In genomic region chr5:10856071-10856470, GRCh38 we compare ENCODE assay signal across 20 cellular contexts.
"Had no signal": no experiment of that assay in that cellular context is flagged by ENCODE, and none has a peak within 500 bp of the region (broad histone marks: within the 10 kb centered on the region; RNA-seq: fewer than 3 reads in every experiment).

No MANE protein-coding gene starts in this region.

- H3K4me3 ChIP-seq: colonic mucosa, gastroesophageal sphincter, tibial artery had no signal

- H3K27ac ChIP-seq: colonic mucosa, gastroesophageal sphincter, left ventricle myocardium inferior, tibial artery had no signal

- H3K9me3 Mint-ChIP-seq: activated CD4-positive, alpha-beta T cell treated with anti-CD3 and anti-CD28 coated beads, Interleukin-2, amount 10 ng/mL, durations not matched to agents 24 days and 14 days; activated CD8-positive, alpha-beta T cell treated with anti-CD3 and anti-CD28 coated beads for 36 hours; activated naive CD4-positive, alpha-beta T cell treated with anti-CD3 and anti-CD28 coated beads, Interleukin-2, amount 10 ng/mL, durations not matched to agents 7 days and 5 days; activated naive CD8-positive, alpha-beta T cell treated with anti-CD3 and anti-CD28 coated beads, Interleukin-2, amount 50 U/mL, for 24 hours; activated T-helper 2 cell treated with anti-CD3 and anti-CD28 coated beads, Interferon-gamma antibody, Interleukin-2, Interleukin-4, amounts not matched to agents 10 μg/mL and 5 μg/mL and 100 μg/mL, durations not matched to agents 14 hours and 24 hours and 36 hours; central memory CD8-positive, alpha-beta T cell; immature natural killer cell; natural killer cell had no signal

- H3K4me1 Mint-ChIP-seq: activated CD4-positive, alpha-beta T cell treated with anti-CD3 and anti-CD28 coated beads, Interleukin-2, amount 10 ng/mL, durations not matched to agents 24 days and 14 days; activated naive CD4-positive, alpha-beta T cell treated with anti-CD3 and anti-CD28 coated beads, Interleukin-2, amount 10 ng/mL, durations not matched to agents 7 days and 5 days; activated naive CD8-positive, alpha-beta T cell treated with anti-CD3 and anti-CD28 coated beads, Interleukin-2, amount 50 U/mL, for 24 hours; central memory CD8-positive, alpha-beta T cell had no signal

- H3K4me3 Mint-ChIP-seq: activated CD4-positive, alpha-beta T cell treated with anti-CD3 and anti-CD28 coated beads, Interleukin-2, amount 10 ng/mL, durations not matched to agents 24 days and 14 days; activated CD8-positive, alpha-beta T cell treated with anti-CD3 and anti-CD28 coated beads for 36 hours; activated naive CD4-positive, alpha-beta T cell treated with anti-CD3 and anti-CD28 coated beads, Interleukin-2, amount 10 ng/mL, durations not matched to agents 7 days and 5 days; activated naive CD8-positive, alpha-beta T cell treated with anti-CD3 and anti-CD28 coated beads, Interleukin-2, amount 50 U/mL, for 24 hours; central memory CD8-positive, alpha-beta T cell had no signal

- H3K4me1 ChIP-seq: colonic mucosa had no signal

- H3K9me3 ChIP-seq: colonic mucosa, gastroesophageal sphincter, left ventricle myocardium inferior, tibial artery had no signal

- H3K27me3 ChIP-seq: colonic mucosa had no signal

- DNase-seq: activated CD4-positive, alpha-beta T cell treated with anti-CD3 and anti-CD28 coated beads, Interleukin-2, amount 10 ng/mL, durations not matched to agents 24 days and 14 days; activated CD8-positive, alpha-beta T cell treated with anti-CD3 and anti-CD28 coated beads for 36 hours; activated naive CD4-positive, alpha-beta T cell treated with anti-CD3 and anti-CD28 coated beads, Interleukin-2, amount 10 ng/mL, durations not matched to agents 7 days and 5 days; activated naive CD8-positive, alpha-beta T cell treated with anti-CD3 and anti-CD28 coated beads, Interleukin-2, amount 50 U/mL, for 24 hours; activated T-cell treated with anti-CD3 and anti-CD28 coated beads, Interleukin-2, amount 50 U/mL, for 1 hour; colonic mucosa; effector CD4-positive, alpha-beta T cell; immature natural killer cell; kidney glomerular epithelial cell; left ventricle myocardium inferior; mammary epithelial cell; natural killer cell; stimulated activated naive CD8-positive, alpha-beta T cell treated with anti-CD3 and anti-CD28 coated beads, Interleukin-15, Interleukin-2, amounts not matched to agents 100 U/mL and 50 U/mL, for 24 hours; T-helper 1 cell; T1000; tibial artery had no signal

- H3K36me3 ChIP-seq: colonic mucosa, gastroesophageal sphincter, left ventricle myocardium inferior, tibial artery had no signal

- H3K27ac Mint-ChIP-seq: activated CD4-positive, alpha-beta T cell treated with anti-CD3 and anti-CD28 coated beads, Interleukin-2, amount 10 ng/mL, durations not matched to agents 24 days and 14 days; activated CD8-positive, alpha-beta T cell treated with anti-CD3 and anti-CD28 coated beads for 36 hours; activated naive CD4-positive, alpha-beta T cell treated with anti-CD3 and anti-CD28 coated beads, Interleukin-2, amount 10 ng/mL, durations not matched to agents 7 days and 5 days; activated naive CD8-positive, alpha-beta T cell treated with anti-CD3 and anti-CD28 coated beads, Interleukin-2, amount 50 U/mL, for 24 hours; activated T-helper 2 cell treated with anti-CD3 and anti-CD28 coated beads, Interferon-gamma antibody, Interleukin-2, Interleukin-4, amounts not matched to agents 10 μg/mL and 5 μg/mL and 100 μg/mL, durations not matched to agents 14 hours and 24 hours and 36 hours had no signal

- H3K36me3 Mint-ChIP-seq: activated naive CD4-positive, alpha-beta T cell treated with anti-CD3 and anti-CD28 coated beads, Interleukin-2, amount 10 ng/mL, durations not matched to agents 7 days and 5 days; immature natural killer cell; natural killer cell had no signal

- ATAC-seq: activated CD8-positive, alpha-beta T cell treated with anti-CD3 and anti-CD28 coated beads for 36 hours; activated naive CD8-positive, alpha-beta T cell treated with anti-CD3 and anti-CD28 coated beads, Interleukin-2, amount 50 U/mL, for 24 hours; esophagus mucosa; gastroesophageal sphincter; stimulated activated naive CD8-positive, alpha-beta T cell treated with anti-CD3 and anti-CD28 coated beads, Interleukin-15, Interleukin-2, amounts not matched to agents 100 U/mL and 50 U/mL, for 24 hours had no signal
